8 cellular contexts compared by ENCODE assay signal in genomic region chr7:42691030-42691639, GRCh38.
A peak's percentile ranks its signal among the peaks of the same experiment; 100 is the strongest.
DNase-seq lines count a peak whose midpoint lies in the region; TF ChIP-seq lines count a peak whose summit lies in the region.

No MANE protein-coding gene starts in this region.

- peak overlapping the region; percentile 59 for H3K27ac ChIP-seq in smooth muscle cell (ENCODE audit: low read depth)
- no peak overlapping the region for H3K27ac ChIP-seq in effector memory CD4-positive, alpha-beta T cell (ENCODE audit: insufficient read depth, low read length, poor library complexity, severe bottlenecking)

- peak; percentile 40 for DNase-seq in SIG-M5 treated with dmso at 0.1 percent for 504 hours (lab: John Stamatoyannopoulos, UW; ENCODE audit: unreplicated experiment)
- no peak for DNase-seq in SIG-M5 (lab: John Stamatoyannopoulos, UW)
- peak; percentile 37 for DNase-seq in SHP77 treated with DMSO at 0.1 percent for 48 hours (lab: John Stamatoyannopoulos, UW)
- DNase-seq in glomerular visceral epithelial cell (ENCODE audit: extremely low spot score) = peak; percentile 53
- no peak for DNase-seq in smooth muscle cell (lab: John Stamatoyannopoulos, UW; ENCODE audit: unreplicated experiment)
- DNase-seq in NCI-H510A treated with DMSO at 0.1 percent for 48 hours (lab: John Stamatoyannopoulos, UW) = no peak
- no peak for DNase-seq in effector memory CD4-positive, alpha-beta T cell
- DNase-seq in activated naive CD4-positive, alpha-beta T cell (lab: John Stamatoyannopoulos, UW) = no peak

- TF ChIP-seq CTCF in smooth muscle cell (IDR thresholded peaks at IDR 0.05; ENCODE audit: borderline replicate concordance, insufficient read depth, poor library complexity, severe bottlenecking) = peak; percentile 64

- H3K27me3 ChIP-seq in smooth muscle cell (ENCODE audit: low read depth) = no peaks in the 10 kb centered on the region
- no peaks in the 10 kb centered on the region for H3K27me3 ChIP-seq in effector memory CD4-positive, alpha-beta T cell (replicated peaks; ENCODE audit: control insufficient read depth, insufficient read depth, low read length, poor library complexity, severe bottlenecking)

- no peaks in the 10 kb centered on the region for H4K20me1 ChIP-seq in smooth muscle cell (ENCODE audit: low read depth)

- H3K4me2 ChIP-seq in smooth muscle cell = peak overlapping the region; percentile 15

- H3K4me3 ChIP-seq in smooth muscle cell = no peak overlapping the region
- H3K4me3 ChIP-seq in effector memory CD4-positive, alpha-beta T cell (ENCODE audit: insufficient read depth, low read depth, low read length, poor library complexity, severe bottlenecking) = no peak overlapping the region

- H3K9me3 ChIP-seq in smooth muscle cell (replicated peaks; ENCODE audit: low read depth) = no peaks in the 10 kb centered on the region
- no peaks in the 10 kb centered on the region for H3K9me3 ChIP-seq in effector memory CD4-positive, alpha-beta T cell (ENCODE audit: control insufficient read depth, low read length)

- peak overlapping the region; percentile 18 for H2AFZ ChIP-seq in smooth muscle cell (ENCODE audit: low read depth)

- H3F3A ChIP-seq in smooth muscle cell (ENCODE audit: low read depth) = no peaks in the 10 kb centered on the region

- no peaks in the 10 kb centered on the region for H3K36me3 ChIP-seq in smooth muscle cell (ENCODE audit: low read depth)
- no peaks in the 10 kb centered on the region for H3K36me3 ChIP-seq in effector memory CD4-positive, alpha-beta T cell (ENCODE audit: control insufficient read depth, insufficient read depth, low read length)

- no peak overlapping the region for H3K9ac ChIP-seq in smooth muscle cell (ENCODE audit: low read depth)

- H3K79me2 ChIP-seq in smooth muscle cell (ENCODE audit: low read depth) = no peaks in the 10 kb centered on the region

- WGBS in smooth muscle cell (ENCODE audit: low lambda C conversion rate) = 41% methylated on average over 8 of the region's 8 CpGs

- peaks cover 16% of the 10 kb centered on the region for H3K4me1 ChIP-seq in smooth muscle cell (ENCODE audit: low read depth)
- H3K4me1 ChIP-seq in effector memory CD4-positive, alpha-beta T cell (ENCODE audit: control insufficient read depth, insufficient read depth, low read length, poor library complexity, severe bottlenecking) = no peaks in the 10 kb centered on the region

Comparison
In these comparisons a context has a peak if more than half of its experiments do, and no peak if none do; other contexts are left out.
1. DNase-seq: peak in SIG-M5 treated with dmso at 0.1 percent for 504 hours (single experiment), SHP77 treated with DMSO at 0.1 percent for 48 hours (single experiment) and glomerular visceral epithelial cell (single experiment); none in SIG-M5 (single experiment), smooth muscle cell (single experiment), NCI-H510A treated with DMSO at 0.1 percent for 48 hours (single experiment), effector memory CD4-positive, alpha-beta T cell (0 of 3) and activated naive CD4-positive, alpha-beta T cell (0 of 4).